ENCODE assay signal across 1 cellular context in the genomic region with DNA sequence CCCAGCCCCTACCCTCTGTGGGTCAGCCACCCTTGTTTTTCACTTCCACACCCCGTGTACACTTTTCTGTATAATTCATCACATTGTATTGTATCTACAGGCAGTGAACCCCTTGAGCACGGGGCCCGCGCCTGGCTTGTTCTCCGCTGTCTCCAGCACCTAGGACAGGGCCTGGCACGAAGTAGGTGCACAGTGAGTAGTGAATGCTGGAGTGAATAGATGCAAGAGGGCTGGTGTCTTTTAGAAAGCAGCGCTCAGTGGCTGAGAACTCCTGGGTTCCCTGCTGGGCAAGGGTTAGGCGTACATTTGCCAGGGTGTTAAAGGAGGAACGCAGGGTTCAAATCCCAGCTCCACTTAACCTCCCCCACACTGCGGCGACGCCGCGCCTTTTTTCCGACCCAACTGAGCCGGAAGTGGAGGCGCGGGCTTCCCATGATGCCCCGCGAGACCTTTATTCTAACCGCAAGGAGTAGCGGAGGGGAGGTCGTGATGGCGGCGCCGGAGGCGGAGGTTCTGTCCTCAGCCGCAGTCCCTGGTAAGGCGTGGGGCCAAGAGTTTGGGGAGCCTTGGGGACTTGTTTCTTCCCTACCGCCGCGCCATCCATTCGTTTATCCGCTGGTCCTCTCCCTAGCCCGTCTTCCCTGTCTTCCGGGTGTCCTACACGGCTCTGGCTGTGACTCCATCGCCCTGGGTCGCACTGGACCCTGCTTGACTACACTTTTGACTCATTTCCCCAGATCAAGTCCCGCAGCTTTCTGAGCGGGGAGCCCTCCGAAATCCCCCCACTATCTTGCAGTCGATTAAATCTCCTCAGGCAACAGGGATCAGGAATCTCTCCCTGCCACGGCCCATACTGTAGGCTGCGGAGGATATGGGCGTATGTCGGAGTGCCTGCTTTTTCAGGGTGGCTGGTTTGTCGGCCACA.
TF ChIP-seq lines count a peak whose summit lies in the region.

Gene MAD2L1BP, plus strand, starts transcription at position 454 of the 925 bp plus-strand sequence. Its CDS starts 36 bp downstream, at position 490.

TF ChIP-seq in GM12878, 131 proteins besides CTCF, POLR2A, EP300 and RAD21 (continued from another document):
- TF ChIP-seq, protein P1, sequence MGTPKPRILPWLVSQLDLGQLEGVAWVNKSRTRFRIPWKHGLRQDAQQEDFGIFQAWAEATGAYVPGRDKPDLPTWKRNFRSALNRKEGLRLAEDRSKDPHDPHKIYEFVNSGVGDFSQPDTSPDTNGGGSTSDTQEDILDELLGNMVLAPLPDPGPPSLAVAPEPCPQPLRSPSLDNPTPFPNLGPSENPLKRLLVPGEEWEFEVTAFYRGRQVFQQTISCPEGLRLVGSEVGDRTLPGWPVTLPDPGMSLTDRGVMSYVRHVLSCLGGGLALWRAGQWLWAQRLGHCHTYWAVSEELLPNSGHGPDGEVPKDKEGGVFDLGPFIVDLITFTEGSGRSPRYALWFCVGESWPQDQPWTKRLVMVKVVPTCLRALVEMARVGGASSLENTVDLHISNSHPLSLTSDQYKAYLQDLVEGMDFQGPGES (IDR thresholded peaks at IDR 0.05) = no peak
- no peak for TF ChIP-seq SRF (IDR thresholded peaks at IDR 0.05; ENCODE audit: low read depth in 2 of 2, low read length in 2 of 2)
- peak; percentile 95 for TF ChIP-seq YY1 (IDR thresholded peaks at IDR 0.05; ENCODE audit: low read depth, low read length)
- TF ChIP-seq, protein P2, sequence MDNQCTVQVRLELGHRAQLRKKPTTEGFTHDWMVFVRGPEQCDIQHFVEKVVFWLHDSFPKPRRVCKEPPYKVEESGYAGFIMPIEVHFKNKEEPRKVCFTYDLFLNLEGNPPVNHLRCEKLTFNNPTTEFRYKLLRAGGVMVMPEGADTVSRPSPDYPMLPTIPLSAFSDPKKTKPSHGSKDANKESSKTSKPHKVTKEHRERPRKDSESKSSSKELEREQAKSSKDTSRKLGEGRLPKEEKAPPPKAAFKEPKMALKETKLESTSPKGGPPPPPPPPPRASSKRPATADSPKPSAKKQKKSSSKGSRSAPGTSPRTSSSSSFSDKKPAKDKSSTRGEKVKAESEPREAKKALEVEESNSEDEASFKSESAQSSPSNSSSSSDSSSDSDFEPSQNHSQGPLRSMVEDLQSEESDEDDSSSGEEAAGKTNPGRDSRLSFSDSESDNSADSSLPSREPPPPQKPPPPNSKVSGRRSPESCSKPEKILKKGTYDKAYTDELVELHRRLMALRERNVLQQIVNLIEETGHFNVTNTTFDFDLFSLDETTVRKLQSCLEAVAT (IDR thresholded peaks at IDR 0.05) = peak; percentile 85
- TF ChIP-seq NRF1 (conservative IDR thresholded peaks at IDR 0.05; ENCODE audit: low read depth, low read length) = no peak
- TF ChIP-seq IKZF2 (IDR thresholded peaks at IDR 0.05) = peak; percentile 75 to 76
- no peak for TF ChIP-seq SP1 (IDR thresholded peaks at IDR 0.05; ENCODE audit: low read depth, low read length)
- TF ChIP-seq WRNIP1 (IDR thresholded peaks at IDR 0.05; ENCODE audit: borderline replicate concordance, low read depth, low read length) = no peak
- TF ChIP-seq, protein P3, sequence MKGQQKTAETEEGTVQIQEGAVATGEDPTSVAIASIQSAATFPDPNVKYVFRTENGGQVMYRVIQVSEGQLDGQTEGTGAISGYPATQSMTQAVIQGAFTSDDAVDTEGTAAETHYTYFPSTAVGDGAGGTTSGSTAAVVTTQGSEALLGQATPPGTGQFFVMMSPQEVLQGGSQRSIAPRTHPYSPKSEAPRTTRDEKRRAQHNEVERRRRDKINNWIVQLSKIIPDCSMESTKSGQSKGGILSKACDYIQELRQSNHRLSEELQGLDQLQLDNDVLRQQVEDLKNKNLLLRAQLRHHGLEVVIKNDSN (IDR thresholded peaks at IDR 0.05; ENCODE audit: borderline replicate concordance, extremely low read length, insufficient read depth, low read depth, low read length) = no peak
- TF ChIP-seq RELB (IDR thresholded peaks at IDR 0.05; ENCODE audit: low read depth) = peak; percentile 69
- TF ChIP-seq SIN3A (IDR thresholded peaks at IDR 0.05; ENCODE audit: low read depth, low read length) = peak; percentile 77
- TF ChIP-seq MYC (IDR thresholded peaks at IDR 0.05; ENCODE audit: insufficient read depth, insufficient read length, insufficient replicate concordance, low read length, severe bottlenecking) = no peak
- TF ChIP-seq FOS (IDR thresholded peaks at IDR 0.05; ENCODE audit: borderline replicate concordance, extremely low read depth, insufficient read length) = no peak
- TF ChIP-seq ZNF687 (IDR thresholded peaks at IDR 0.05) = peak; percentile 92
- no peak for TF ChIP-seq EZH2 (IDR thresholded peaks at IDR 0.05; ENCODE audit: borderline replicate concordance, control insufficient read depth, low read depth, low read length)
- no peak for TF ChIP-seq SREBF2 (IDR thresholded peaks at IDR 0.05; ENCODE audit: low read length)
- peak; percentile 73; the same call in 1 of the 2 replicates for TF ChIP-seq POLR2AphosphoS2 (IDR thresholded peaks at IDR 0.05; ENCODE audit: low read depth, low read length)
- 0 out of 2 replicates have a peak, but pooled peaks have one; percentile 20 for TF ChIP-seq LARP7 (IDR thresholded peaks at IDR 0.05)
- TF ChIP-seq YBX1 (IDR thresholded peaks at IDR 0.05) = no peak
- TF ChIP-seq REST (IDR thresholded peaks at IDR 0.05; ENCODE audit: low read depth, low read length) = peak; percentile 92
- no peak for TF ChIP-seq BCLAF1 (IDR thresholded peaks at IDR 0.05)
